ENCODE assay signal across 8 cellular contexts in the genomic region with DNA sequence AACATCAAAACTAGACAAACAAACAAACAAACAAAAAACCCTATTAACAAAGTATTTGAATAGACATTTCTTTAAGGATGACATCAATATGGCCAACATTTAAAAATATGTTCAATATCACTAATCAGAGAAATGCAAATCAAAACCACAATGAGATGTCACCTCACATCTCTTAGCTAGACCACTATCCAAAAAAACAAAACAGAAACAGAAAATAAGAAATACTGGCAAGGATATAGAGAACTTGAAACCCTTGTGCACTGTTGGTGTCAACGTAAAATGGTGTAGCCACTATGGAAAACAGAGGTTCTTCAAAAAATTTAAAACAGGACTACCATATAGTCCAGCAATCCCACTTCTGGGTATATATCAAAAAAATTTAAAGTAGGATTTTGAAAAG.
DNase-seq lines count a peak whose midpoint lies in the region; ATAC-seq lines count a peak whose summit lies in the region.
"Not testable (repeated sequence)": the region's sequence is repeated elsewhere in the genome, so short reads cannot be mapped to it uniquely, and the experiment has no call there.

No MANE protein-coding gene starts in this region.

- not testable (repeated sequence) for DNase-seq in naive B cell

- H3K4me1 Mint-ChIP-seq in naive B cell, result not testable (repeated sequence)

- not testable (repeated sequence) for H3K27ac Mint-ChIP-seq in naive B cell

- H3K36me3 Mint-ChIP-seq in naive B cell, result not testable (repeated sequence)

- not testable (repeated sequence) for H3K4me3 Mint-ChIP-seq in naive B cell

- peak; percentile 86 for ATAC-seq in GM18511 (IDR thresholded peaks at IDR 0.05; ENCODE audit: unreplicated experiment)
- peak; percentile 52 for ATAC-seq in GM19043 (IDR thresholded peaks at IDR 0.05; ENCODE audit: low read depth, unreplicated experiment)
- ATAC-seq in GM21367 (IDR thresholded peaks at IDR 0.05; ENCODE audit: unreplicated experiment), result peak; percentile 76
- ATAC-seq in GM21737 (IDR thresholded peaks at IDR 0.05; ENCODE audit: unreplicated experiment), result peak; percentile 71
- peak; percentile 67 for ATAC-seq in HG02870 (IDR thresholded peaks at IDR 0.05; ENCODE audit: unreplicated experiment)
- peak; percentile 63 for ATAC-seq in HG03103 (IDR thresholded peaks at IDR 0.05; ENCODE audit: low read depth, unreplicated experiment)
- ATAC-seq in HG03442 (IDR thresholded peaks at IDR 0.05; ENCODE audit: unreplicated experiment), result peak; percentile 74
- ATAC-seq in naive B cell (ENCODE audit: low read depth in 2 of 2), result peak; percentile 23 to 69

- not testable (repeated sequence) for H3K27me3 Mint-ChIP-seq in naive B cell

- not testable (repeated sequence) for H3K9me3 Mint-ChIP-seq in naive B cell
